1 cellular context compared by ENCODE assay signal in the genomic region with DNA sequence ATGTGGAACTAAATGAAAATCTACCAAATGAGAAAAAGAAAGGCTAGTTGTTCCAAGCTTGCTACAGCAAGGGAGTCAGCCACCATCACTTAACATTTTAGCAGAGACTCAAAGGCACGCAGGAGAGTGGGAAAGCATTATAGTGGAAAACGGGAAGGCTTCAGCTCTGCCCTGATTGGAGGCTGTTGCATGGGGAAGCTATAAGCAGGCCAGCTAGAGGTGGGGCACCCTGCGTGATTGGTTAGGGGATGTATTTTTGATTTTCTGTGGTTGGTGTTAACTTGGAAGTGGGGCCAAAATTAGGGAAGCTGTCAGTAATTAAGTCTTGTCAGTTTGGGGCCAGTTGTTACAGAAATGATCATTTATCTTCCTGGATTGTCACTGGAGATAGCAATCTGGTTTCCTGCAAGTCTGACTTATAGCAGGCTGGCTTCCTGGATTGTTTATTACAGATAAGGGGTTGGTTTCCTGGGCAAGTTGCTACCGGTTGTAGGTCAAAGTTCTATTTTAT.
TF ChIP-seq lines count a peak whose summit lies in the region.

No MANE protein-coding gene starts in this region.

TF ChIP-seq in HepG2, 621 proteins besides CTCF, POLR2A, EP300 and RAD21 (continued from another document):
- TF ChIP-seq KDM2A (CRISPR knock-in tag; IDR thresholded peaks at IDR 0.05; ENCODE audit: borderline replicate concordance, low read depth) (no peak), HOXA3 (CRISPR knock-in tag; IDR thresholded peaks at IDR 0.05) (no peak), SP140L (CRISPR knock-in tag; IDR thresholded peaks at IDR 0.05; ENCODE audit: borderline replicate concordance) (no peak), SMAD9 (CRISPR knock-in tag; IDR thresholded peaks at IDR 0.05) (no peak), ZC3H13 (CRISPR knock-in tag; IDR thresholded peaks at IDR 0.05) (no peak), PTBP1 (IDR thresholded peaks at IDR 0.05; ENCODE audit: low read depth, low read length, poor library complexity, severe bottlenecking) (no peak), ZNF232 (CRISPR knock-in tag; IDR thresholded peaks at IDR 0.05; ENCODE audit: borderline replicate concordance) (no peak), HNRNPLL (IDR thresholded peaks at IDR 0.05; ENCODE audit: low read depth, low read length, poor library complexity, severe bottlenecking) (no peak)
- TF ChIP-seq, protein P1, sequence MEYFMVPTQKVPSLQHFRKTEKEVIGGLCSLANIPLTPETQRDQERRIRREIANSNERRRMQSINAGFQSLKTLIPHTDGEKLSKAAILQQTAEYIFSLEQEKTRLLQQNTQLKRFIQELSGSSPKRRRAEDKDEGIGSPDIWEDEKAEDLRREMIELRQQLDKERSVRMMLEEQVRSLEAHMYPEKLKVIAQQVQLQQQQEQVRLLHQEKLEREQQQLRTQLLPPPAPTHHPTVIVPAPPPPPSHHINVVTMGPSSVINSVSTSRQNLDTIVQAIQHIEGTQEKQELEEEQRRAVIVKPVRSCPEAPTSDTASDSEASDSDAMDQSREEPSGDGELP (IDR thresholded peaks at IDR 0.05; ENCODE audit: borderline replicate concordance, low read depth) = no peak
